8 cellular contexts compared by ENCODE assay signal in genomic region chr3:27712136-27713065, GRCh38. TPM values are rescaled to one million over a fixed set of nuclear protein-coding genes. Genes with fewer than 3 reads are reported as not detected.
A peak's percentile ranks its signal among the peaks of the same experiment; 100 is the strongest.
DNase-seq lines count a peak whose midpoint lies in the region; ATAC-seq and TF ChIP-seq lines count a peak whose summit lies in the region.

No MANE protein-coding gene starts in this region.

- TF ChIP-seq CTCF in osteocyte (IDR thresholded peaks at IDR 0.05) (peak; percentile 87), tibial artery (IDR thresholded peaks at IDR 0.05) (peak; percentile 70 to 72)

- peaks cover 32% of the 10 kb centered on the region for H3K4me1 Mint-ChIP-seq in osteocyte (ENCODE audit: unreplicated experiment)

- H3K27ac ChIP-seq in tibial artery: peak overlapping the region in 1 of 2 donors; percentile 8

- H3K4me3 ChIP-seq in tibial artery: peak overlapping the region; percentile 51 to 54

- in situ Hi-C loops in SK-MEL-5 (cut with HindIII; ENCODE audit: low pct_unique_long_range_greater_than_20kb, low sequenced_read_pairs): no loop called here

- H3K36me3 Mint-ChIP-seq in osteocyte (ENCODE audit: unreplicated experiment): no peaks in the 10 kb centered on the region

- H3K9me3 Mint-ChIP-seq in osteocyte (ENCODE audit: unreplicated experiment): no peaks in the 10 kb centered on the region

- ATAC-seq in GM21717 (IDR thresholded peaks at IDR 0.05; ENCODE audit: unreplicated experiment): peak; percentile 96

- peak; percentile 77 for DNase-seq in EH (ENCODE audit: low read depth)
- peak; percentile 86 for DNase-seq in SK-MEL-5 (ENCODE audit: low read depth, low spot score)
- DNase-seq in activated naive CD4-positive, alpha-beta T cell treated with anti-CD3 and anti-CD28 coated beads, Interleukin-2, amount 50 U/mL, for 16 hours: peak; percentile 80
- DNase-seq in glomerular visceral epithelial cell (ENCODE audit: extremely low spot score): peak; percentile 70
- no peak for DNase-seq in osteocyte (ENCODE audit: extremely low spot score, unreplicated experiment)
- DNase-seq in tibial artery: peak; percentile 75 to 83

- no peaks in the 10 kb centered on the region for H3K36me3 ChIP-seq in tibial artery

- peak; percentile 87 for TF ChIP-seq RAD21 in Ishikawa (IDR thresholded peaks at IDR 0.05; ENCODE audit: low read depth)

- peaks cover 0 to 36% (median 28%) of the 10 kb centered on the region in 4 donors for H3K4me1 ChIP-seq in tibial artery

- TF ChIP-seq EP300 in Ishikawa (IDR thresholded peaks at IDR 0.05; ENCODE audit: borderline replicate concordance): no peak

- no peaks in the 10 kb centered on the region for H3K9me3 ChIP-seq in tibial artery

- H3K27me3 ChIP-seq in tibial artery: peaks cover 0 to 45% of the 10 kb centered on the region in 2 donors

- H3K4me3 Mint-ChIP-seq in osteocyte (ENCODE audit: unreplicated experiment): peak overlapping the region; percentile 85

- peaks cover 81% of the 10 kb centered on the region for H3K27me3 Mint-ChIP-seq in osteocyte (ENCODE audit: unreplicated experiment)

- H3K27ac Mint-ChIP-seq in osteocyte (ENCODE audit: unreplicated experiment): no peak overlapping the region

- intact Hi-C loops in tibial artery (cut with DNase I; ENCODE audit: low total_unique reads): loop anchor here (5.0 kb wide), 1 partner anchor 620 kb away; no protein-coding TSS in a partner anchor

TF ChIP-seq in Ishikawa, 13 proteins besides CTCF, POLR2A, EP300 and RAD21:
- no peak for TF ChIP-seq REST (IDR thresholded peaks at IDR 0.05; ENCODE audit: low read depth)
- no peak for TF ChIP-seq USF1 (IDR thresholded peaks at IDR 0.05)
- no peak for TF ChIP-seq NFIC (IDR thresholded peaks at IDR 0.05)
- TF ChIP-seq FOXM1 (IDR thresholded peaks at IDR 0.05; ENCODE audit: borderline replicate concordance, low read depth): no peak
- TF ChIP-seq MAX (IDR thresholded peaks at IDR 0.05): no peak
- no peak for TF ChIP-seq CREB1 (IDR thresholded peaks at IDR 0.05; ENCODE audit: low read depth)
- TF ChIP-seq CEBPB (IDR thresholded peaks at IDR 0.05): no peak
- TF ChIP-seq TCF12 (IDR thresholded peaks at IDR 0.05; ENCODE audit: low read depth): no peak
- no peak for TF ChIP-seq EGR1 (IDR thresholded peaks at IDR 0.05)
- TF ChIP-seq TAF1 (IDR thresholded peaks at IDR 0.05; ENCODE audit: low read depth): no peak
- no peak for TF ChIP-seq TEAD4 (IDR thresholded peaks at IDR 0.05)
- no peak for TF ChIP-seq ZBTB7A (IDR thresholded peaks at IDR 0.05; ENCODE audit: low read depth)
- TF ChIP-seq YY1 (IDR thresholded peaks at IDR 0.05; ENCODE audit: low read depth): no peak

RNA-seq across cellular contexts. Expression of gene EOMES, which starts 9.7 kb away (rescaled TPM):
- 2.0 and 2.8 TPM in 2 replicates for total RNA-seq in SK-MEL-5 (2014; rRNA removed; shearing (Covaris generic))
- polyA plus RNA-seq in SK-MEL-5 (2015; cell fraction: cytosol; rRNA removed): 2.8 and 3.8 TPM in 2 replicates
- 1.4 and 1.9 TPM in 2 replicates for polyA plus RNA-seq in SK-MEL-5 (2015; cell fraction: nucleus; rRNA removed)
- not detected in 2 replicates for total RNA-seq in osteocyte
